32 cellular contexts compared by ENCODE assay signal in the genomic region with DNA sequence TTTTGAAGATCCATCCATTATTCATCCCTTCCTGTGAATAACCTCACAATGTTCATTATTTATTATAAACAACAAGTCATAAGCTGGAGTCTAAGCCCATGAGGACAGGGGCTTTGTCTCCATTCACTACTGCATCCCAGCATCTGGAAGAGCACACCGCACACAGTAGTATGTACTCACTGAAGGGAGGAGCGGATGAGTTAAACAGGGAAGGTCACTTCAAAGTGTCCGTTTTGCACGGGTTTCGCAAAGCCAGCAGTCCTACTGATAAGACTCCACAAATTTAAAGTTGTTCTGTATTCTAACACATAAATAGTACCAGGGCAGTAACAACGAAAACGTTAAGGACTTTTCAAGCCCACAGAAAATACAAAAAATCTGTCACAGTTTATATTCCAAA.
"Had no signal": no experiment of that assay in that cellular context is flagged by ENCODE, and none has a peak within 500 bp of the region (broad histone marks: within the 10 kb centered on the region; RNA-seq: fewer than 3 reads in every experiment).

No MANE protein-coding gene starts in this region.

- H3K27me3 ChIP-seq: brain microvascular endothelial cell, MG63 had no signal

- H3K9me3 Mint-ChIP-seq: activated B cell treated with CpG ODN at 0.5 μM for 24 hours; activated CD4-positive, alpha-beta memory T cell treated with anti-CD3 and anti-CD28 coated beads for 36 hours; activated naive CD8-positive, alpha-beta T cell treated with anti-CD3 and anti-CD28 coated beads for 36 hours; activated T-cell treated with anti-CD3 and anti-CD28 coated beads, Interleukin-2, amount 50 U/mL, for 4 hours; activated T-helper 1 cell treated with anti-CD3 and anti-CD28 coated beads, Interleukin-12 subunit alpha, Interleukin-12 subunit beta, Interleukin-2, Interleukin-4 antibody, amounts not matched to agents 30 ng/mL and 10 ng/mL and 1 ng/mL, durations not matched to agents 14 hours and 24 hours and 36 hours had no signal

- H3K36me3 Mint-ChIP-seq: activated CD4-positive, alpha-beta memory T cell treated with anti-CD3 and anti-CD28 coated beads for 36 hours; activated naive CD8-positive, alpha-beta T cell treated with anti-CD3 and anti-CD28 coated beads for 36 hours had no signal

- H3K27ac ChIP-seq: brain microvascular endothelial cell, VCaP had no signal

- DNase-seq: activated B cell treated with CpG ODN at 0.5 μM for 24 hours; activated CD4-positive, alpha-beta memory T cell treated with anti-CD3 and anti-CD28 coated beads for 36 hours; activated CD4-positive, alpha-beta T cell treated with anti-CD3 and anti-CD28 coated beads for 4 hours; activated CD4-positive, alpha-beta T cell treated with anti-CD3 and anti-CD28 coated beads, Interleukin-2, amount 50 U/mL, for 1 hour; activated CD4-positive, CD25-positive, alpha-beta regulatory T cell treated with anti-CD3 and anti-CD28 coated beads, Interleukin-2, amount 50 U/mL, for 72 hours; activated CD8-positive, alpha-beta memory T cell treated with anti-CD3 and anti-CD28 coated beads, Interleukin-2, amount 50 U/mL, for 4 hours; activated naive CD4-positive, alpha-beta T cell treated with anti-CD3 and anti-CD28 coated beads, Interleukin-2, amount 50 U/mL, for 16 hours; activated naive CD8-positive, alpha-beta T cell treated with anti-CD3 and anti-CD28 coated beads for 36 hours; activated T-cell treated with anti-CD3 and anti-CD28 coated beads for 4 hours; activated T-cell treated with anti-CD3 and anti-CD28 coated beads, Interleukin-2, amount 50 U/mL, for 4 hours; amniotic stem cell; aorta; brain microvascular endothelial cell; Kasumi-1; KG1; MG63; NCI-H1048; NCI-H1105 treated with DMSO at 0.1 percent for 48 hours; NCI-H1436; NCI-H1694; NCI-H1930; NCI-H2081 treated with DMSO at 0.1 percent for 48 hours; NCI-H345; NCI-H524 treated with DMSO at 0.1 percent for 48 hours; SIG-M5; SW 1271; T-helper 1 cell; T-helper 2 cell; T-helper 9 cell had no signal

- H3K27me3 Mint-ChIP-seq: activated B cell treated with CpG ODN at 0.5 μM for 24 hours; activated naive CD8-positive, alpha-beta T cell treated with anti-CD3 and anti-CD28 coated beads for 36 hours had no signal

- H3K36me3 ChIP-seq: brain microvascular endothelial cell, MG63 had no signal

- H3K4me1 Mint-ChIP-seq: activated B cell treated with CpG ODN at 0.5 μM for 24 hours; activated naive CD8-positive, alpha-beta T cell treated with anti-CD3 and anti-CD28 coated beads for 36 hours had no signal

- H3K9me3 ChIP-seq: MG63 had no signal

- H3K4me3 ChIP-seq: MG63 had no signal

- ATAC-seq: activated T-cell treated with anti-CD3 and anti-CD28 coated beads, Interleukin-2, amount 50 U/mL, for 4 hours; Panc1 had no signal

- H3K27ac Mint-ChIP-seq: activated B cell treated with CpG ODN at 0.5 μM for 24 hours; activated CD4-positive, alpha-beta memory T cell treated with anti-CD3 and anti-CD28 coated beads for 36 hours; activated naive CD8-positive, alpha-beta T cell treated with anti-CD3 and anti-CD28 coated beads for 36 hours; activated T-helper 1 cell treated with anti-CD3 and anti-CD28 coated beads, Interleukin-12 subunit alpha, Interleukin-12 subunit beta, Interleukin-2, Interleukin-4 antibody, amounts not matched to agents 30 ng/mL and 10 ng/mL and 1 ng/mL, durations not matched to agents 14 hours and 24 hours and 36 hours had no signal

- H3K4me3 Mint-ChIP-seq: activated B cell treated with CpG ODN at 0.5 μM for 24 hours; activated CD4-positive, alpha-beta memory T cell treated with anti-CD3 and anti-CD28 coated beads for 36 hours; activated naive CD8-positive, alpha-beta T cell treated with anti-CD3 and anti-CD28 coated beads for 36 hours; activated T-cell treated with anti-CD3 and anti-CD28 coated beads, Interleukin-2, amount 50 U/mL, for 4 hours; activated T-helper 1 cell treated with anti-CD3 and anti-CD28 coated beads, Interleukin-12 subunit alpha, Interleukin-12 subunit beta, Interleukin-2, Interleukin-4 antibody, amounts not matched to agents 30 ng/mL and 10 ng/mL and 1 ng/mL, durations not matched to agents 14 hours and 24 hours and 36 hours had no signal
